ENCODE assay signal across 1 cellular context in the genomic region with DNA sequence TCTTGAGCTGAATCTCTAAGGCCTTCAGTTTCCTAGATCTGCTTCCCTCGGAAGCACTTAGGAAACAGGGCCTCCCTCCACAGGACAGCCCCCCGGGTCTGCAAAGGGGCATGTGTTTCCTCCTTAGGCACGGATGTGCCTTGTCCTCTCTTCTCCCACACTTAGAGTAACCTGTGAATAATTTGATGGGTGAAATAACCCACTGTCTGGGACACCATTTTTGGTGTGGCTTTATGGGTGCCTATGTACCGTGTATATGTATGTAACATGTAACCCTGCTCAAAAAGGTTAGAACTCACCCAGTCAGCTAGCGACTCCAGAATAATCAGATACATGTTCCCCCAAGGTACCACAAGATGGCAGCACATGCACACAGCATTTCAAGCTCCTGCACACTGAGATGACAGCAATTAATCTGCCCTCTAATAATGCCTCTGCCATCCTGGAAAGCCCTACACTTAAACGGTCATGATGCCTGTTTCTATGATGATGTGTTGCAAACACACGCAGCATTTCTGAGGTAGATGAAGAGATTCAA.
TF ChIP-seq lines count a peak whose summit lies in the region.

No MANE protein-coding gene starts in this region.

TF ChIP-seq in H1, 55 proteins besides CTCF, POLR2A, EP300 and RAD21:
- TF ChIP-seq, protein P1, sequence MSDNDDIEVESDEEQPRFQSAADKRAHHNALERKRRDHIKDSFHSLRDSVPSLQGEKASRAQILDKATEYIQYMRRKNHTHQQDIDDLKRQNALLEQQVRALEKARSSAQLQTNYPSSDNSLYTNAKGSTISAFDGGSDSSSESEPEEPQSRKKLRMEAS (IDR thresholded peaks at IDR 0.05) = no peak
- TF ChIP-seq RFX5 (IDR thresholded peaks at IDR 0.05; ENCODE audit: borderline replicate concordance, low read depth, low read length) = no peak
